In genomic region chr7:135944753-135945152, GRCh38 we compare ENCODE assay signal across 24 cellular contexts.
"Had no signal": no experiment of that assay in that cellular context is flagged by ENCODE, and none has a peak within 500 bp of the region (broad histone marks: within the 10 kb centered on the region; RNA-seq: fewer than 3 reads in every experiment).

No MANE protein-coding gene starts in this region.

- FAIRE-seq: colon, endometrium had no signal

- H2AFZ ChIP-seq: hepatocyte had no signal

- H3K9me3 ChIP-seq: esophagus muscularis mucosa, gastroesophageal sphincter, heart left ventricle, left lung, lower lobe of right lung, mucosa of descending colon had no signal

- H3K4me1 ChIP-seq: foreskin keratinocyte, gastroesophageal sphincter, lower lobe of right lung had no signal

- DNase-seq: dermis blood vessel endothelial cell; dorsolateral prefrontal cortex; effector CD4-positive, alpha-beta T cell; effector memory CD8-positive, alpha-beta T cell; endodermal cell; foreskin keratinocyte; heart left ventricle; hypothalamus; immature natural killer cell; islet precursor cell; left cardiac atrium; left lung; left ventricle myocardium superior; lower lobe of right lung; mesenchymal stem cell; mucosa of descending colon; naive B cell had no signal

- H3K27me3 ChIP-seq: dorsolateral prefrontal cortex, esophagus muscularis mucosa, foreskin keratinocyte, gastroesophageal sphincter, heart left ventricle, hepatocyte, left lung had no signal

- ATAC-seq: effector memory CD8-positive, alpha-beta T cell; foreskin keratinocyte; gastroesophageal sphincter; heart left ventricle; left cardiac atrium; left lung; left ventricle myocardium superior; lower lobe of right lung; mucosa of descending colon had no signal

- H3K4me2 ChIP-seq: hepatocyte had no signal

- H3K27ac ChIP-seq: coronary artery, dorsolateral prefrontal cortex, epithelial cell of prostate, esophagus muscularis mucosa, foreskin keratinocyte, gastroesophageal sphincter, heart left ventricle, hepatocyte, left lung, lower lobe of right lung had no signal

- H3K4me3 ChIP-seq: coronary artery, dorsolateral prefrontal cortex, esophagus muscularis mucosa, gastroesophageal sphincter, heart left ventricle, hepatocyte, left lung, lower lobe of right lung, mucosa of descending colon had no signal
